In the genomic region with DNA sequence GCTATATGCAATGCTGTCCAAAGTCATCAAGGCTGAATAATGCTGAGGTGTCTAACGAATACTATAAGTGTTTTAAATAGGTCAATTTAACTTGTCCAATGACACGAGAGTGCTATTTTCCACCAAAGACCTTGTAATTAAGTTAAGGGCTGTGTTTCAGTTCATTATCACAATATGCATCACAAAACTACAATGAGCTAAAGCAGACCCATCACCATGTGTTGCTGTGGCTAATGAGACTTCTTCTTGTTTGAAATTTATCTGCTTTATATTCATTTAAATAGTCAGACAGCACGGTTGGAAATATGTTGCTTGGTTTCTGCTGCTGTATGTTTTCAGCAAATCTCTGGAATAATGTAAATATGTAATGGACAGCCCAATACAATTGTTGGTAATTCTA, we compare ENCODE assay signal across 25 cellular contexts.
"Had no signal": no experiment of that assay in that cellular context is flagged by ENCODE, and none has a peak within 500 bp of the region (broad histone marks: within the 10 kb centered on the region; RNA-seq: fewer than 3 reads in every experiment).

No MANE protein-coding gene starts in this region.

- DNase-seq: colonic mucosa; cortex of kidney; effector CD8-positive, alpha-beta T cell; effector memory CD8-positive, alpha-beta T cell; endodermal cell; erythroblast; esophagus squamous epithelium; foreskin fibroblast; foreskin melanocyte; gastrocnemius medialis; glutamatergic neuron; head of caudate nucleus; heart right ventricle; hippocampal formation; left cardiac atrium; left lung; left ventricle myocardium superior; lower lobe of right lung; mesenchymal stem cell; mucosa of descending colon; naive B cell had no signal

- ATAC-seq: effector memory CD8-positive, alpha-beta T cell; esophagus mucosa; gastrocnemius medialis; heart right ventricle; left cardiac atrium; left lung; left ventricle myocardium superior; lower lobe of right lung; mucosa of descending colon had no signal

- FAIRE-seq: endometrium, islet of Langerhans, keratinocyte had no signal
